ENCODE assay signal across 12 cellular contexts in the genomic region with DNA sequence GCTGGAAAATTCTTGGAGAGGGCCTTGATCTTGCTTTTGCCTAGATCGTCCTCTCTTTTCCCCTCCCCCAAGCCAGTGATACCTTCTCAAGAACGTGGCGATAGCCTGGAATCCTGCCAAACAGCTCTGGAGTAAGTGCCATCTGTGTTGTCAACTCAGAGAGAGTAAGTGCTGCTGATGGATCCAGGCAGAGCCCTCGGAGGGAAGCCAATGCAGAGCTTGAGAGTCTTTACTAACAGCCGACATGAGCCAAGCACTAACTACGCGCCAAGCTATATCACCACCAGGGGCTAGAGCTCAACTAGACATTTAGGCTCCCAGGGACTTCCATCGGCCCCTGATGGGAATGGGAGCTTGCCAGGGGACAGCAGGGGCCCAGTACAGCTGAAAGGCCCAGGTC. TPM values are rescaled to one million over a fixed set of nuclear protein-coding genes. Genes with fewer than 3 reads are reported as not detected.
DNase-seq lines count a peak whose midpoint lies in the region; ATAC-seq lines count a peak whose summit lies in the region.
"Had no signal": no experiment of that assay in that cellular context is flagged by ENCODE, and none has a peak within 500 bp of the region (broad histone marks: within the 10 kb centered on the region; RNA-seq: fewer than 3 reads in every experiment).

No MANE protein-coding gene starts in this region.

- H3K9me3 ChIP-seq in T-helper 17 cell (ENCODE audit: control insufficient read depth, low read length, poor library complexity, severe bottlenecking) (no peaks in the 10 kb centered on the region), mesenchymal stem cell (ENCODE audit: control insufficient read depth, low read length) (no peaks in the 10 kb centered on the region)

- H3K18ac ChIP-seq in mesenchymal stem cell (ENCODE audit: low read depth in 1 of 2, low read length in 2 of 2) = no peak overlapping the region

- H3K4ac ChIP-seq in mesenchymal stem cell (ENCODE audit: low read depth in 1 of 2, low read length in 2 of 2) = no peak overlapping the region

- H3K9ac ChIP-seq in mesenchymal stem cell (ENCODE audit: low read length) = no peak overlapping the region

- H3K27ac ChIP-seq in mesenchymal stem cell (ENCODE audit: low read length, poor library complexity, severe bottlenecking) = no peak overlapping the region

- peaks cover 59% of the 10 kb centered on the region for H3K4me1 Mint-ChIP-seq in T-helper 17 cell
- peaks cover 89% of the 10 kb centered on the region for H3K4me1 Mint-ChIP-seq in stimulated activated effector memory CD8-positive, alpha-beta T cell treated with anti-CD3 and anti-CD28 coated beads, Interleukin-12 subunit alpha, Interleukin-12 subunit beta, amount 100 ng/mL, for 72 hours

- H2BK5ac ChIP-seq in mesenchymal stem cell (ENCODE audit: low read depth, low read length, poor library complexity, severe bottlenecking) = no peak overlapping the region

- peaks cover 3 to 7% of the 10 kb centered on the region in 2 experiments for H3K36me3 ChIP-seq in mesenchymal stem cell (ENCODE audit: control insufficient read depth in 1 of 2, insufficient read depth in 2 of 2, low read depth in 1 of 2, low read length in 2 of 2)

- H3K27ac Mint-ChIP-seq in T-helper 17 cell = peak overlapping the region; percentile 47
- no peak overlapping the region for H3K27ac Mint-ChIP-seq in stimulated activated effector memory CD8-positive, alpha-beta T cell treated with anti-CD3 and anti-CD28 coated beads, Interleukin-12 subunit alpha, Interleukin-12 subunit beta, amount 100 ng/mL, for 72 hours
- H3K27ac Mint-ChIP-seq: progenitor cell of endocrine pancreas had no signal

- WGBS in mesenchymal stem cell = 90% methylated on average over 7 of the region's 8 CpGs

- no peak overlapping the region for H3K4me3 ChIP-seq in mesenchymal stem cell (ENCODE audit: insufficient read depth in 1 of 2, low read depth in 1 of 2, low read length in 2 of 2)
- H3K4me3 ChIP-seq: lung had no signal

- DNase-seq in ELF-1 (ENCODE audit: low read depth, low spot score) = peak; percentile 30
- peak; percentile 69 for DNase-seq in NCI-H187 treated with DMSO at 0.1 percent for 48 hours (lab: John Stamatoyannopoulos, UW)
- no peak for DNase-seq in T-helper 17 cell
- DNase-seq in mesenchymal stem cell = no peak
- no peak for DNase-seq in stimulated activated effector memory CD8-positive, alpha-beta T cell treated with anti-CD3 and anti-CD28 coated beads, Interleukin-12 subunit alpha, Interleukin-12 subunit beta, amount 100 ng/mL, for 72 hours (ENCODE audit: low spot score in 2 of 2)
- DNase-seq: effector CD4-positive, alpha-beta T cell; OCI-M1; stimulated activated CD4-positive, alpha-beta T cell treated with anti-CD3 and anti-CD28 coated beads, Interleukin-2, amount 100 ng/mL, for 48 hours had no signal

- H2AFZ ChIP-seq in mesenchymal stem cell (ENCODE audit: low read depth, low read length) = no peak overlapping the region

- H4K91ac ChIP-seq in mesenchymal stem cell (ENCODE audit: low read length) = no peak overlapping the region

- H2BK12ac ChIP-seq in mesenchymal stem cell (ENCODE audit: low read length in 2 of 2) = no peak overlapping the region

- no peak overlapping the region for H3K23ac ChIP-seq in mesenchymal stem cell (ENCODE audit: low read length in 2 of 2)

- no peak overlapping the region for H4K8ac ChIP-seq in mesenchymal stem cell (ENCODE audit: low read length)

- H3K4me1 ChIP-seq in mesenchymal stem cell (ENCODE audit: control insufficient read depth, insufficient read depth, low read depth, low read length) = peaks cover 14% of the 10 kb centered on the region

- peak overlapping the region; percentile 30 for H2AK5ac ChIP-seq in mesenchymal stem cell (ENCODE audit: low read length, severe bottlenecking)

- peaks cover 2% of the 10 kb centered on the region for H3K36me3 Mint-ChIP-seq in T-helper 17 cell (ENCODE audit: low read depth)
- H3K36me3 Mint-ChIP-seq in stimulated activated effector memory CD8-positive, alpha-beta T cell treated with anti-CD3 and anti-CD28 coated beads, Interleukin-12 subunit alpha, Interleukin-12 subunit beta, amount 100 ng/mL, for 72 hours = peaks cover 68% of the 10 kb centered on the region

- H3K4me3 Mint-ChIP-seq in T-helper 17 cell = no peak overlapping the region
- H3K4me3 Mint-ChIP-seq in stimulated activated effector memory CD8-positive, alpha-beta T cell treated with anti-CD3 and anti-CD28 coated beads, Interleukin-12 subunit alpha, Interleukin-12 subunit beta, amount 100 ng/mL, for 72 hours = no peak overlapping the region

- H3K14ac ChIP-seq in mesenchymal stem cell (ENCODE audit: low read length in 2 of 2) = no peak overlapping the region

- ATAC-seq in T-helper 17 cell (no peak), HG03196 (IDR thresholded peaks at IDR 0.05; ENCODE audit: unreplicated experiment) (no peak), HG02938 (IDR thresholded peaks at IDR 0.05; ENCODE audit: unreplicated experiment) (no peak)
- no peak for ATAC-seq in stimulated activated effector memory CD8-positive, alpha-beta T cell treated with anti-CD3 and anti-CD28 coated beads, Interleukin-12 subunit alpha, Interleukin-12 subunit beta, amount 100 ng/mL, for 72 hours

- H3K27me3 Mint-ChIP-seq in T-helper 17 cell = no peaks in the 10 kb centered on the region
- H3K27me3 Mint-ChIP-seq: progenitor cell of endocrine pancreas had no signal

- no peaks in the 10 kb centered on the region for H3K27me3 ChIP-seq in mesenchymal stem cell (ENCODE audit: control insufficient read depth in 1 of 2, insufficient read depth in 1 of 2, low read length in 2 of 2)

- H3K79me1 ChIP-seq in mesenchymal stem cell (replicated peaks; ENCODE audit: low read length, poor library complexity, severe bottlenecking) = peaks cover 36% of the 10 kb centered on the region

- no peak overlapping the region for H3K4me2 ChIP-seq in mesenchymal stem cell (ENCODE audit: low read length, poor library complexity, severe bottlenecking)

- no peak overlapping the region for H2BK120ac ChIP-seq in mesenchymal stem cell (ENCODE audit: low read depth, low read length)

- no peak overlapping the region for H2BK15ac ChIP-seq in mesenchymal stem cell (ENCODE audit: low read depth, poor library complexity, severe bottlenecking)

- H3K9me3 Mint-ChIP-seq in stimulated activated effector memory CD8-positive, alpha-beta T cell treated with anti-CD3 and anti-CD28 coated beads, Interleukin-12 subunit alpha, Interleukin-12 subunit beta, amount 100 ng/mL, for 72 hours = no peaks in the 10 kb centered on the region

RNA-seq across cellular contexts. Expression of a gene that starts 17.6 kb away (rescaled TPM):
- total RNA-seq in T-helper 17 cell = 100 to 1,000 TPM; 176 to 209 TPM
- 27.5 TPM for polyA plus RNA-seq in mesenchymal stem cell (2013, experiment 1 of 2)
- polyA plus RNA-seq in mesenchymal stem cell (2013, experiment 2 of 2) = 26.0 TPM

Comparison
In these comparisons a context has a peak if more than half of its experiments do, and no peak if none do; other contexts are left out.
1. DNase-seq: peak in ELF-1 (single experiment) and NCI-H187 treated with DMSO at 0.1 percent for 48 hours (single experiment); none in T-helper 17 cell (0 of 3), mesenchymal stem cell (single experiment) and stimulated activated effector memory CD8-positive, alpha-beta T cell treated with anti-CD3 and anti-CD28 coated beads, Interleukin-12 subunit alpha, Interleukin-12 subunit beta, amount 100 ng/mL, for 72 hours (0 of 2).